In genomic region chr1:24353292-24353891, GRCh38 we compare ENCODE assay signal across 1 cellular context.
TF ChIP-seq lines count a peak whose summit lies in the region.

No MANE protein-coding gene starts in this region.

TF ChIP-seq in HEK293, 187 proteins besides CTCF, POLR2A, EP300 and RAD21 (continued from another document):
- TF ChIP-seq, protein P1, sequence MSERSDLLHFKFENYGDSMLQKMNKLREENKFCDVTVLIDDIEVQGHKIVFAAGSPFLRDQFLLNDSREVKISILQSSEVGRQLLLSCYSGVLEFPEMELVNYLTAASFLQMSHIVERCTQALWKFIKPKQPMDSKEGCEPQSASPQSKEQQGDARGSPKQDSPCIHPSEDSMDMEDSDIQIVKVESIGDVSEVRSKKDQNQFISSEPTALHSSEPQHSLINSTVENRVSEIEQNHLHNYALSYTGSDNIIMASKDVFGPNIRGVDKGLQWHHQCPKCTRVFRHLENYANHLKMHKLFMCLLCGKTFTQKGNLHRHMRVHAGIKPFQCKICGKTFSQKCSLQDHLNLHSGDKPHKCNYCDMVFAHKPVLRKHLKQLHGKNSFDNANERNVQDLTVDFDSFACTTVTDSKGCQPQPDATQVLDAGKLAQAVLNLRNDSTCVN (tag by site-specific recombination; optimal IDR thresholded peaks at IDR 0.05): no peak
- TF ChIP-seq ZNF776 (tag by site-specific recombination; IDR thresholded peaks at IDR 0.05; ENCODE audit: borderline replicate concordance) (no peak), AEBP2 (tag by site-specific recombination; IDR thresholded peaks at IDR 0.05; ENCODE audit: borderline replicate concordance) (no peak), ZNF350 (tag by site-specific recombination; IDR thresholded peaks at IDR 0.05) (no peak), ZNF600 (tag by site-specific recombination; IDR thresholded peaks at IDR 0.05) (no peak), ZNF830 (tag by site-specific recombination; IDR thresholded peaks at IDR 0.05; ENCODE audit: low read depth) (no peak), BCL11B (tag by site-specific recombination; IDR thresholded peaks at IDR 0.05; ENCODE audit: low read depth) (no peak), GLIS2 (tag by site-specific recombination; IDR thresholded peaks at IDR 0.05) (no peak), KLF9 (tag by site-specific recombination; IDR thresholded peaks at IDR 0.05; ENCODE audit: low read depth) (peak; percentile 63; the same call in 1 of the 2 replicates)
